8 cellular contexts compared by ENCODE assay signal in the genomic region with DNA sequence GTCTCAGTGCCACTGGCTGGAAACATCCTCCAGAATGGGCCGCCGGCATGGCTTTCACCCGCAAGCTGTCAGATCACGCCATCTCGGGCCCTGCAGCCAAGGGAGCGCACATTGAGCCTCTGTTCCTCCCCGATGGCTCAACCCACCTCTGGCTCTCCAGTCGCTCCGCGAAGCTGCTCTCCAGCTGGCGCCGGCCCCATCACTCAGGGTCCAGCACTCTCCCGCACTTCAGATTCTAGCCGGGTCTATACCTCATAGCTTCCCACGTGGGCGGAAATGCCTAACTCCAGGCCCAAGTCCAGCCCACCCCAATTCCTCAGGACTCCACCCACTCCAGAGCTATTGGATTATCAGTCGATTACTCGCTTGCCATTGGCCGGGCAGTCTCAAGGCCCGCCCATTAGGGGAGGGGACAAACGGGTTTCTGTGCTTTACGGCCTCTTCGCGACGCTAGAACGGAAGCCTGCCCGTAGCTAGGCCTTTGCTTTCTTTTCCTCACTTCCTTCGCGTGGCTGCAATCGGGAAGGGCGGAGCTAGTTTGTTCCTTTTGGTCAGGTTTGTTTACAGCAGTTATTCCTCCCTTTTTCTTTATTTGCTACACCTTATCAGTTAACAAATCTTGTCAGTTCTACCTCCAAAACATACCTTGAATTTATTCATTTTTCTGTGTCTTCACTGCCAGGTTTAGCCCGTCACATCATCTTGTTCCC. TPM values are rescaled to one million over a fixed set of nuclear protein-coding genes. Genes with fewer than 3 reads are reported as not detected.
DNase-seq lines count a peak whose midpoint lies in the region; ATAC-seq and TF ChIP-seq lines count a peak whose summit lies in the region.

A gene with protein sequence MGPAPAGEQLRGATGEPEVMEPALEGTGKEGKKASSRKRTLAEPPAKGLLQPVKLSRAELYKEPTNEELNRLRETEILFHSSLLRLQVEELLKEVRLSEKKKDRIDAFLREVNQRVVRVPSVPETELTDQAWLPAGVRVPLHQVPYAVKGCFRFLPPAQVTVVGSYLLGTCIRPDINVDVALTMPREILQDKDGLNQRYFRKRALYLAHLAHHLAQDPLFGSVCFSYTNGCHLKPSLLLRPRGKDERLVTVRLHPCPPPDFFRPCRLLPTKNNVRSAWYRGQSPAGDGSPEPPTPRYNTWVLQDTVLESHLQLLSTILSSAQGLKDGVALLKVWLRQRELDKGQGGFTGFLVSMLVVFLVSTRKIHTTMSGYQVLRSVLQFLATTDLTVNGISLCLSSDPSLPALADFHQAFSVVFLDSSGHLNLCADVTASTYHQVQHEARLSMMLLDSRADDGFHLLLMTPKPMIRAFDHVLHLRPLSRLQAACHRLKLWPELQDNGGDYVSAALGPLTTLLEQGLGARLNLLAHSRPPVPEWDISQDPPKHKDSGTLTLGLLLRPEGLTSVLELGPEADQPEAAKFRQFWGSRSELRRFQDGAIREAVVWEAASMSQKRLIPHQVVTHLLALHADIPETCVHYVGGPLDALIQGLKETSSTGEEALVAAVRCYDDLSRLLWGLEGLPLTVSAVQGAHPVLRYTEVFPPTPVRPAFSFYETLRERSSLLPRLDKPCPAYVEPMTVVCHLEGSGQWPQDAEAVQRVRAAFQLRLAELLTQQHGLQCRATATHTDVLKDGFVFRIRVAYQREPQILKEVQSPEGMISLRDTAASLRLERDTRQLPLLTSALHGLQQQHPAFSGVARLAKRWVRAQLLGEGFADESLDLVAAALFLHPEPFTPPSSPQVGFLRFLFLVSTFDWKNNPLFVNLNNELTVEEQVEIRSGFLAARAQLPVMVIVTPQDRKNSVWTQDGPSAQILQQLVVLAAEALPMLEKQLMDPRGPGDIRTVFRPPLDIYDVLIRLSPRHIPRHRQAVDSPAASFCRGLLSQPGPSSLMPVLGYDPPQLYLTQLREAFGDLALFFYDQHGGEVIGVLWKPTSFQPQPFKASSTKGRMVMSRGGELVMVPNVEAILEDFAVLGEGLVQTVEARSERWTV (minus strand): TSS at position 282 of the 710 bp plus-strand sequence. CDS start 82 bp downstream, at position 200.

- peak; percentile 98 for ATAC-seq in RWPE2 (ENCODE audit: low read depth)
- ATAC-seq in naive thymus-derived CD4-positive, alpha-beta T cell = peak; percentile 100
- ATAC-seq in stimulated activated naive B cell treated with anti-CD40 and anti-IgM and Interleukin-4, amounts not matched to agents 10 μg/mL and 1 μg/mL and 100 μg/mL, for 72 hours (replicated peaks) = peak; percentile 99 to 100

- no peaks in the 10 kb centered on the region for H3K27me3 Mint-ChIP-seq in activated T-helper 2 cell treated with anti-CD3 and anti-CD28 coated beads, Interferon-gamma antibody, Interleukin-2, Interleukin-4, amounts not matched to agents 10 μg/mL and 5 μg/mL and 100 μg/mL, durations not matched to agents 14 hours and 24 hours and 36 hours (ENCODE audit: low read depth)
- no peaks in the 10 kb centered on the region for H3K27me3 Mint-ChIP-seq in naive thymus-derived CD4-positive, alpha-beta T cell
- H3K27me3 Mint-ChIP-seq in stimulated activated naive B cell treated with anti-CD40 and anti-IgM and Interleukin-4, amounts not matched to agents 10 μg/mL and 1 μg/mL and 100 μg/mL, for 72 hours = no peaks in the 10 kb centered on the region

- peak within 1 kb of the TSS; percentile 92 for H3K27ac Mint-ChIP-seq in activated T-helper 2 cell treated with anti-CD3 and anti-CD28 coated beads, Interferon-gamma antibody, Interleukin-2, Interleukin-4, amounts not matched to agents 10 μg/mL and 5 μg/mL and 100 μg/mL, durations not matched to agents 14 hours and 24 hours and 36 hours
- H3K27ac Mint-ChIP-seq in naive thymus-derived CD4-positive, alpha-beta T cell = peak within 1 kb of the TSS; percentile 88 to 99 (median 96)
- H3K27ac Mint-ChIP-seq in stimulated activated naive B cell treated with anti-CD40 and anti-IgM and Interleukin-4, amounts not matched to agents 10 μg/mL and 1 μg/mL and 100 μg/mL, for 72 hours = peak within 1 kb of the TSS; percentile 92

- peaks cover 21% of the 10 kb centered on the region for H3K4me1 Mint-ChIP-seq in activated T-helper 2 cell treated with anti-CD3 and anti-CD28 coated beads, Interferon-gamma antibody, Interleukin-2, Interleukin-4, amounts not matched to agents 10 μg/mL and 5 μg/mL and 100 μg/mL, durations not matched to agents 14 hours and 24 hours and 36 hours (ENCODE audit: low read depth)
- H3K4me1 Mint-ChIP-seq in naive thymus-derived CD4-positive, alpha-beta T cell = peaks cover 9 to 38% (median 31%) of the 10 kb centered on the region in 7 donors
- peaks cover 12 to 18% of the 10 kb centered on the region in 2 donors for H3K4me1 Mint-ChIP-seq in stimulated activated naive B cell treated with anti-CD40 and anti-IgM and Interleukin-4, amounts not matched to agents 10 μg/mL and 1 μg/mL and 100 μg/mL, for 72 hours

- H3K27me3 ChIP-seq in RWPE2 (ENCODE audit: insufficient read depth, poor library complexity, severe bottlenecking) (no peaks in the 10 kb centered on the region), fibroblast of lung (ENCODE audit: control insufficient read depth, insufficient read depth, low read length) (no peaks in the 10 kb centered on the region)
- no peaks in the 10 kb centered on the region for H3K27me3 ChIP-seq in naive thymus-derived CD4-positive, alpha-beta T cell (ENCODE audit: control insufficient read depth in 2 of 2, insufficient read depth in 2 of 2, low read length in 2 of 2)

- peaks cover 40% of the 10 kb centered on the region for H3K36me3 Mint-ChIP-seq in activated T-helper 2 cell treated with anti-CD3 and anti-CD28 coated beads, Interferon-gamma antibody, Interleukin-2, Interleukin-4, amounts not matched to agents 10 μg/mL and 5 μg/mL and 100 μg/mL, durations not matched to agents 14 hours and 24 hours and 36 hours (ENCODE audit: low read depth)
- H3K36me3 Mint-ChIP-seq in naive thymus-derived CD4-positive, alpha-beta T cell = peaks cover 5 to 19% (median 15%) of the 10 kb centered on the region in 5 donors
- peaks cover 19 to 32% of the 10 kb centered on the region in 2 donors for H3K36me3 Mint-ChIP-seq in stimulated activated naive B cell treated with anti-CD40 and anti-IgM and Interleukin-4, amounts not matched to agents 10 μg/mL and 1 μg/mL and 100 μg/mL, for 72 hours

- peak within 1 kb of the TSS; percentile 97 for H3K4me2 ChIP-seq in fibroblast of lung (ENCODE audit: extremely low read depth, insufficient read depth, low read length)

- peak; percentile 99 for DNase-seq in EH (ENCODE audit: low read depth)
- DNase-seq in H4 (ENCODE audit: low spot score) = peak; percentile 99
- peak; percentile 98 for DNase-seq in LoVo (ENCODE audit: low spot score)
- peak; percentile 95 for DNase-seq in RWPE2 (ENCODE audit: low spot score)
- DNase-seq in activated T-helper 2 cell treated with anti-CD3 and anti-CD28 coated beads, Interferon-gamma antibody, Interleukin-2, Interleukin-4, amounts not matched to agents 10 μg/mL and 5 μg/mL and 100 μg/mL, durations not matched to agents 14 hours and 24 hours and 36 hours (ENCODE audit: low spot score) = peak; percentile 98
- peak; percentile 99 for DNase-seq in fibroblast of lung (ENCODE audit: low read depth in 2 of 2)
- DNase-seq in naive thymus-derived CD4-positive, alpha-beta T cell = peak; percentile 91 to 99 (median 98)
- peak; percentile 97 for DNase-seq in stimulated activated naive B cell treated with anti-CD40 and anti-IgM and Interleukin-4, amounts not matched to agents 10 μg/mL and 1 μg/mL and 100 μg/mL, for 72 hours

- H3K4me3 ChIP-seq in RWPE2 (ENCODE audit: severe bottlenecking) (peak within 1 kb of the TSS; percentile 88), fibroblast of lung (replicated peaks in 1 of 4; ENCODE audit: control extremely low read depth in 1 of 4, insufficient read depth in 1 of 4, low read depth in 3 of 4, low read length in 4 of 4) (peak within 1 kb of the TSS; percentile 54 to 99 (median 78))
- H3K4me3 ChIP-seq in naive thymus-derived CD4-positive, alpha-beta T cell (ENCODE audit: low read length) = peak within 1 kb of the TSS; percentile 88

- H3K4me3 Mint-ChIP-seq in activated T-helper 2 cell treated with anti-CD3 and anti-CD28 coated beads, Interferon-gamma antibody, Interleukin-2, Interleukin-4, amounts not matched to agents 10 μg/mL and 5 μg/mL and 100 μg/mL, durations not matched to agents 14 hours and 24 hours and 36 hours (ENCODE audit: low read depth) = peak within 1 kb of the TSS; percentile 98
- peak within 1 kb of the TSS; percentile 88 to 100 (median 97) for H3K4me3 Mint-ChIP-seq in naive thymus-derived CD4-positive, alpha-beta T cell
- peak within 1 kb of the TSS; percentile 83 to 95 for H3K4me3 Mint-ChIP-seq in stimulated activated naive B cell treated with anti-CD40 and anti-IgM and Interleukin-4, amounts not matched to agents 10 μg/mL and 1 μg/mL and 100 μg/mL, for 72 hours

- TF ChIP-seq CTCF in RWPE2 (IDR thresholded peaks at IDR 0.05; ENCODE audit: poor library complexity, severe bottlenecking) (no peak), fibroblast of lung (conservative IDR thresholded peaks at IDR 0.05 in 1 of 2, IDR thresholded peaks at IDR 0.05 in 1 of 2; ENCODE audit: low read depth in 1 of 2, low read length in 2 of 2) (no peak)

- H2AFZ ChIP-seq in fibroblast of lung (ENCODE audit: low read length) = peak within 1 kb of the TSS; percentile 77

- intact Hi-C loops in activated T-helper 2 cell treated with anti-CD3 and anti-CD28 coated beads, Interferon-gamma antibody, Interleukin-2, Interleukin-4, amounts not matched to agents 10 μg/mL and 5 μg/mL and 100 μg/mL, durations not matched to agents 14 hours and 24 hours and 36 hours (cut with micrococcal nuclease) = loop anchor here (1.0 to 5.0 kb wide), 2 partner anchors 26 to 181 kb away; partner anchors contain the start of genes AQP3 and NFX1
- intact Hi-C loops in naive thymus-derived CD4-positive, alpha-beta T cell (cut with micrococcal nuclease) = loop anchor here (1.0 to 10.0 kb wide), 15 partner anchors 26 to 1641 kb away; partner anchors contain the start of genes B4GALT1 (in 2 of the 2), BAG1 (in 2 of the 2), NFX1 (in 2 of the 2) and UBE2R2 (in 2 of the 2)

- peak within 1 kb of the TSS; percentile 62 for H3K9ac ChIP-seq in fibroblast of lung (ENCODE audit: insufficient read depth, low read length)

- peak within 1 kb of the TSS; percentile 48 for H3K27ac ChIP-seq in RWPE2 (ENCODE audit: poor library complexity, severe bottlenecking)
- H3K27ac ChIP-seq in fibroblast of lung (ENCODE audit: insufficient read depth, low read length) = peak within 1 kb of the TSS; percentile 81
- H3K27ac ChIP-seq in naive thymus-derived CD4-positive, alpha-beta T cell (ENCODE audit: low read depth, low read length) = peak within 1 kb of the TSS; percentile 78

- CTCF ChIA-PET in naive thymus-derived CD4-positive, alpha-beta T cell (lab: Charles Lee) = interaction anchor here (0.6 to 3.8 kb wide), 12 partner anchors 9 to 707 kb away, joined by 3 to 19 read pairs (median 5); partner anchors contain the start of gene AQP3

- peaks cover 9% of the 10 kb centered on the region for H3K4me1 ChIP-seq in RWPE2 (ENCODE audit: insufficient read depth, poor library complexity, severe bottlenecking)
- peaks cover 6% of the 10 kb centered on the region for H3K4me1 ChIP-seq in fibroblast of lung (ENCODE audit: control insufficient read depth, extremely low read depth, insufficient read depth, low read length)
- peaks cover 13 to 19% of the 10 kb centered on the region in 2 donors for H3K4me1 ChIP-seq in naive thymus-derived CD4-positive, alpha-beta T cell (ENCODE audit: control insufficient read depth in 2 of 2, insufficient read depth in 2 of 2, low read length in 2 of 2)

- H3K9me3 ChIP-seq in RWPE2 (ENCODE audit: severe bottlenecking) (no peaks in the 10 kb centered on the region), fibroblast of lung (ENCODE audit: control insufficient read depth, insufficient read depth, low read depth, low read length) (no peaks in the 10 kb centered on the region)
- no peaks in the 10 kb centered on the region for H3K9me3 ChIP-seq in naive thymus-derived CD4-positive, alpha-beta T cell (ENCODE audit: control insufficient read depth in 2 of 3, low read length in 3 of 3)

- H3K9me3 Mint-ChIP-seq in activated T-helper 2 cell treated with anti-CD3 and anti-CD28 coated beads, Interferon-gamma antibody, Interleukin-2, Interleukin-4, amounts not matched to agents 10 μg/mL and 5 μg/mL and 100 μg/mL, durations not matched to agents 14 hours and 24 hours and 36 hours = no peaks in the 10 kb centered on the region
- peaks cover 0 to 2% (median 0%) of the 10 kb centered on the region in 11 donors for H3K9me3 Mint-ChIP-seq in naive thymus-derived CD4-positive, alpha-beta T cell
- no peaks in the 10 kb centered on the region for H3K9me3 Mint-ChIP-seq in stimulated activated naive B cell treated with anti-CD40 and anti-IgM and Interleukin-4, amounts not matched to agents 10 μg/mL and 1 μg/mL and 100 μg/mL, for 72 hours

- H3K79me2 ChIP-seq in fibroblast of lung (ENCODE audit: control insufficient read depth, insufficient read depth, low read length) = peaks cover 20% of the 10 kb centered on the region

- H4K20me1 ChIP-seq in fibroblast of lung (ENCODE audit: control insufficient read depth, extremely low read depth, insufficient read depth, low read length) = no peaks in the 10 kb centered on the region

- H3K36me3 ChIP-seq in RWPE2 (ENCODE audit: low read depth) (peaks cover 37% of the 10 kb centered on the region), fibroblast of lung (ENCODE audit: control insufficient read depth, insufficient read depth, low read length) (peaks cover 16% of the 10 kb centered on the region)
- peaks cover 6 to 39% (median 7%) of the 10 kb centered on the region in 3 experiments for H3K36me3 ChIP-seq in naive thymus-derived CD4-positive, alpha-beta T cell (ENCODE audit: control insufficient read depth in 2 of 3, insufficient read depth in 3 of 3, low read length in 3 of 3)

- POLR2A ChIA-PET in naive thymus-derived CD4-positive, alpha-beta T cell (lab: Charles Lee) = interaction anchor here (0.6 to 2.9 kb wide), 17 partner anchors 10 to 449 kb away, joined by 3 to 35 read pairs (median 5); partner anchors contain the start of genes AQP3, DNAJA1 and NFX1

RNA-seq across cellular contexts. Expression of the gene that starts here (rescaled TPM):
- total RNA-seq in H4 (2014; rRNA removed; shearing (Covaris generic)) = 23.4 and 30.1 TPM in 2 replicates
- total RNA-seq in activated T-helper 2 cell treated with anti-CD3 and anti-CD28 coated beads, Interferon-gamma antibody, Interleukin-2, Interleukin-4, amounts not matched to agents 10 μg/mL and 5 μg/mL and 100 μg/mL, durations not matched to agents 14 hours and 24 hours and 36 hours = 61.9 and 65.3 TPM in 2 replicates
- 13.4 and 15.2 TPM in 2 replicates for total RNA-seq in fibroblast of lung
- 24.4 and 34.2 TPM in 2 replicates for polyA plus RNA-seq in fibroblast of lung
- 28.9 and 37.8 TPM in 2 replicates for polyA plus RNA-seq in fibroblast of lung (2012)
- polyA minus RNA-seq in fibroblast of lung (ENCODE audit: low replicate concordance) = 95.9 and 134 TPM in 2 replicates
- total RNA-seq in naive thymus-derived CD4-positive, alpha-beta T cell = 10 to 100 TPM; 34.0 to 48.0 (median 44.0) TPM
- 10 to 100 TPM; 14.2 to 30.0 TPM for polyA plus RNA-seq in naive thymus-derived CD4-positive, alpha-beta T cell

Comparison
In these comparisons a context has a peak if more than half of its experiments do, and no peak if none do; other contexts are left out.
1. Peak in every context shown above with its lines: DNase-seq, ATAC-seq, H3K4me3 ChIP-seq and H3K27ac ChIP-seq.